13 cellular contexts compared by ENCODE assay signal in genomic region chr12:45671254-45671653, GRCh38. TPM values are rescaled to one million over a fixed set of nuclear protein-coding genes. Genes with fewer than 3 reads are reported as not detected.
DNase-seq lines count a peak whose midpoint lies in the region; ATAC-seq, FAIRE-seq and TF ChIP-seq lines count a peak whose summit lies in the region.
"Had no signal": no experiment of that assay in that cellular context is flagged by ENCODE, and none has a peak within 500 bp of the region (broad histone marks: within the 10 kb centered on the region; RNA-seq: fewer than 3 reads in every experiment).

No MANE protein-coding gene starts in this region.

- TF ChIP-seq CTCF in glutamatergic neuron (IDR thresholded peaks at IDR 0.05; ENCODE audit: partially characterized antibody, unreplicated experiment) = no peak

- intact Hi-C loops in left cardiac atrium (cut with DNase I) = no loop called here

- CTCF ChIA-PET in activated CD4-positive, alpha-beta T cell treated with anti-CD3 and anti-CD28 coated beads, Interleukin-2, amount 10 ng/mL, durations not matched to agents 7 days and 5 days (lab: Charles Lee) = interaction anchor here (1.1 kb wide), 1 partner anchor 55 kb away, joined by 5 read pairs; no protein-coding TSS in a partner anchor

- peaks cover 11% of the 10 kb centered on the region for H3K36me3 Mint-ChIP-seq in activated CD4-positive, alpha-beta T cell treated with anti-CD3 and anti-CD28 coated beads, Interleukin-2, amount 10 ng/mL, durations not matched to agents 7 days and 5 days (ENCODE audit: low read depth)
- no peaks in the 10 kb centered on the region for H3K36me3 Mint-ChIP-seq in glutamatergic neuron (ENCODE audit: unreplicated experiment)
- H3K36me3 Mint-ChIP-seq: activated naive CD8-positive, alpha-beta T cell had no signal

- no peaks in the 10 kb centered on the region for H3K9me3 Mint-ChIP-seq in activated CD4-positive, alpha-beta T cell treated with anti-CD3 and anti-CD28 coated beads, Interleukin-2, amount 10 ng/mL, durations not matched to agents 7 days and 5 days
- H3K9me3 Mint-ChIP-seq in glutamatergic neuron (ENCODE audit: unreplicated experiment) = no peaks in the 10 kb centered on the region
- H3K9me3 Mint-ChIP-seq: neural crest cell had no signal

- POLR2A ChIA-PET in activated CD4-positive, alpha-beta T cell treated with anti-CD3 and anti-CD28 coated beads, Interleukin-2, amount 10 ng/mL, durations not matched to agents 7 days and 5 days (lab: Charles Lee) = no interaction called here

- ATAC-seq in left cardiac atrium = peak; percentile 76 to 79
- ATAC-seq: left lobe of liver had no signal

- H3K4me1 Mint-ChIP-seq in activated CD4-positive, alpha-beta T cell treated with anti-CD3 and anti-CD28 coated beads, Interleukin-2, amount 10 ng/mL, durations not matched to agents 7 days and 5 days = peaks cover 41% of the 10 kb centered on the region
- no peaks in the 10 kb centered on the region for H3K4me1 Mint-ChIP-seq in glutamatergic neuron (ENCODE audit: low read depth, unreplicated experiment)
- H3K4me1 Mint-ChIP-seq: neural crest cell had no signal

- H3K4me3 Mint-ChIP-seq in activated CD4-positive, alpha-beta T cell treated with anti-CD3 and anti-CD28 coated beads, Interleukin-2, amount 10 ng/mL, durations not matched to agents 7 days and 5 days = no peak overlapping the region
- H3K4me3 Mint-ChIP-seq in glutamatergic neuron (ENCODE audit: unreplicated experiment) = no peak overlapping the region
- H3K4me3 Mint-ChIP-seq: activated naive CD8-positive, alpha-beta T cell; neural crest cell had no signal

- H3K27ac Mint-ChIP-seq in activated CD4-positive, alpha-beta T cell treated with anti-CD3 and anti-CD28 coated beads, Interleukin-2, amount 10 ng/mL, durations not matched to agents 7 days and 5 days = peak overlapping the region; percentile 66
- no peak overlapping the region for H3K27ac Mint-ChIP-seq in glutamatergic neuron (ENCODE audit: unreplicated experiment)
- H3K27ac Mint-ChIP-seq: activated naive CD8-positive, alpha-beta T cell had no signal

- DNase-seq in activated CD4-positive, alpha-beta T cell treated with anti-CD3 and anti-CD28 coated beads, Interleukin-2, amount 10 ng/mL, durations not matched to agents 7 days and 5 days = no peak
- no peak for DNase-seq in activated CD4-positive, alpha-beta T cell treated with anti-CD3 and anti-CD28 coated beads for 4 hours
- peak; percentile 46 for DNase-seq in amniotic epithelial cell (ENCODE audit: low read depth)
- DNase-seq in left cardiac atrium = no peak
- DNase-seq in urothelium cell line (ENCODE audit: low spot score) = peak; percentile 27
- no peak for DNase-seq in stimulated activated CD4-positive, alpha-beta T cell treated with anti-CD3 and anti-CD28 coated beads, Interleukin-2, amount 100 ng/mL, for 24 hours
- no peak for DNase-seq in GM19240 (ENCODE audit: insufficient read length, low spot score)
- no peak for DNase-seq in glutamatergic neuron
- DNase-seq: dorsolateral prefrontal cortex, NCI-H524 had no signal

- FAIRE-seq in urothelium cell line (lab: Jason Lieb, UNC) = no peak

- H3K27me3 Mint-ChIP-seq in activated CD4-positive, alpha-beta T cell treated with anti-CD3 and anti-CD28 coated beads, Interleukin-2, amount 10 ng/mL, durations not matched to agents 7 days and 5 days = peaks cover 4% of the 10 kb centered on the region
- H3K27me3 Mint-ChIP-seq in glutamatergic neuron (ENCODE audit: unreplicated experiment) = peaks cover 1% of the 10 kb centered on the region
- H3K27me3 Mint-ChIP-seq: activated naive CD8-positive, alpha-beta T cell had no signal

RNA-seq across cellular contexts. Expression of gene ARID2, which starts 58.3 kb away (rescaled TPM):
- total RNA-seq in activated CD4-positive, alpha-beta T cell treated with anti-CD3 and anti-CD28 coated beads, Interleukin-2, amount 10 ng/mL, durations not matched to agents 7 days and 5 days = 10 to 100 TPM; 46.9 to 48.8 TPM
- total RNA-seq in left cardiac atrium (10 to 100 TPM; 18.3 to 18.7 TPM), glutamatergic neuron (ENCODE audit: unreplicated experiment) (45.5 TPM)

Comparison
In these comparisons a context has a peak if more than half of its experiments do, and no peak if none do; other contexts are left out.
1. DNase-seq: peak in amniotic epithelial cell (single experiment) and urothelium cell line (single experiment); none in activated CD4-positive, alpha-beta T cell treated with anti-CD3 and anti-CD28 coated beads, Interleukin-2, amount 10 ng/mL, durations not matched to agents 7 days and 5 days (single experiment), activated CD4-positive, alpha-beta T cell treated with anti-CD3 and anti-CD28 coated beads for 4 hours (0 of 2), left cardiac atrium (single experiment), stimulated activated CD4-positive, alpha-beta T cell treated with anti-CD3 and anti-CD28 coated beads, Interleukin-2, amount 100 ng/mL, for 24 hours (0 of 2), GM19240 (single experiment) and glutamatergic neuron (single experiment).